Comparison of ENCODE assay signal across 11 cellular contexts in genomic region chr17:44216173-44216572, GRCh38. TPM values are rescaled to one million over a fixed set of nuclear protein-coding genes. Genes with fewer than 3 reads are reported as not detected.
DNase-seq lines count a peak whose midpoint lies in the region; ATAC-seq lines count a peak whose summit lies in the region.
"Had no signal": no experiment of that assay in that cellular context is flagged by ENCODE, and none has a peak within 500 bp of the region (broad histone marks: within the 10 kb centered on the region; RNA-seq: fewer than 3 reads in every experiment).

No MANE protein-coding gene starts in this region.

- CTCF ChIA-PET in activated naive CD4-positive, alpha-beta T cell treated with anti-CD3 and anti-CD28 coated beads for 36 hours (lab: Charles Lee) = interaction anchor here (0.6 to 2.8 kb wide), 11 partner anchors 10 to 136 kb away, joined by 3 to 9 read pairs (median 4); partner anchors contain the start of genes GRN and SLC25A39

- peak; percentile 78 for DNase-seq in activated naive CD4-positive, alpha-beta T cell treated with anti-CD3 and anti-CD28 coated beads for 36 hours
- no peak for DNase-seq in activated naive CD4-positive, alpha-beta T cell treated with anti-CD3 and anti-CD28 coated beads, Interleukin-2, amount 50 U/mL, for 16 hours
- peak; percentile 73 for DNase-seq in NAMALWA (ENCODE audit: low spot score)
- no peak for DNase-seq in neuronal stem cell (ENCODE audit: low spot score)
- no peak for DNase-seq in A172 (ENCODE audit: low spot score)
- DNase-seq: heart right ventricle, NCI-H187 treated with DMSO at 0.1 percent for 48 hours had no signal

- H3K4ac ChIP-seq in neuronal stem cell (ENCODE audit: low read length) = no peak overlapping the region

- H3K36me3 Mint-ChIP-seq in activated naive CD4-positive, alpha-beta T cell treated with anti-CD3 and anti-CD28 coated beads for 36 hours (ENCODE audit: low read depth) = peaks cover 48% of the 10 kb centered on the region
- peaks cover 14% of the 10 kb centered on the region for H3K36me3 Mint-ChIP-seq in activated naive CD8-positive, alpha-beta T cell

- peak overlapping the region; percentile 94 for H3K4me3 Mint-ChIP-seq in activated naive CD4-positive, alpha-beta T cell treated with anti-CD3 and anti-CD28 coated beads for 36 hours
- H3K4me3 Mint-ChIP-seq in activated naive CD8-positive, alpha-beta T cell = peak overlapping the region; percentile 94

- no peak overlapping the region for H2AFZ ChIP-seq in neuronal stem cell (ENCODE audit: low read length)

- no peak overlapping the region for H2BK15ac ChIP-seq in neuronal stem cell (ENCODE audit: low read length)

- H2BK120ac ChIP-seq in neuronal stem cell (ENCODE audit: low read depth, low read length) = no peak overlapping the region

- no peak overlapping the region for H2BK5ac ChIP-seq in neuronal stem cell (ENCODE audit: low read length)

- no peak for ATAC-seq in HG02840 (IDR thresholded peaks at IDR 0.05; ENCODE audit: low FRiP score, unreplicated experiment)
- ATAC-seq: heart right ventricle had no signal

- no peak overlapping the region for H2BK12ac ChIP-seq in neuronal stem cell (ENCODE audit: low read length)

- H3K27me3 Mint-ChIP-seq in activated naive CD4-positive, alpha-beta T cell treated with anti-CD3 and anti-CD28 coated beads for 36 hours (ENCODE audit: low read depth) = no peaks in the 10 kb centered on the region
- no peaks in the 10 kb centered on the region for H3K27me3 Mint-ChIP-seq in activated naive CD8-positive, alpha-beta T cell

- peaks cover 46% of the 10 kb centered on the region for H3K36me3 ChIP-seq in thymus (ENCODE audit: control insufficient read depth, insufficient read depth)
- H3K36me3 ChIP-seq in neuronal stem cell (replicated peaks in 1 of 2; ENCODE audit: control insufficient read depth in 2 of 2, insufficient read depth in 2 of 2, low read length in 2 of 2) = peaks cover 37 to 65% of the 10 kb centered on the region in 2 donors

- H3K27ac ChIP-seq in thymus (ENCODE audit: low read depth) (peak overlapping the region; percentile 90), neuronal stem cell (replicated peaks; ENCODE audit: low read length) (no peak overlapping the region)

- H3K23ac ChIP-seq in neuronal stem cell (ENCODE audit: low read depth, low read length, poor library complexity) = no peak overlapping the region

- H3K4me1 Mint-ChIP-seq in activated naive CD4-positive, alpha-beta T cell treated with anti-CD3 and anti-CD28 coated beads for 36 hours (ENCODE audit: low read depth) = peaks cover 52% of the 10 kb centered on the region
- H3K4me1 Mint-ChIP-seq in activated naive CD8-positive, alpha-beta T cell (ENCODE audit: low read depth) = peaks cover 52% of the 10 kb centered on the region

- H4K8ac ChIP-seq in neuronal stem cell (ENCODE audit: low read depth, low read length) = no peak overlapping the region

- H3K4me3 ChIP-seq in thymus (ENCODE audit: low read length) (peak overlapping the region; percentile 91), neuronal stem cell (ENCODE audit: low read length in 2 of 2) (no peak overlapping the region)
- H3K4me3 ChIP-seq: heart right ventricle had no signal

- H2AK5ac ChIP-seq in neuronal stem cell (ENCODE audit: low read depth, low read length) = no peak overlapping the region

- peaks cover 12% of the 10 kb centered on the region for H3K79me1 ChIP-seq in neuronal stem cell (ENCODE audit: low read depth, low read length)

- no peaks in the 10 kb centered on the region for H3K9me3 Mint-ChIP-seq in activated naive CD4-positive, alpha-beta T cell treated with anti-CD3 and anti-CD28 coated beads for 36 hours
- H3K9me3 Mint-ChIP-seq in activated naive CD8-positive, alpha-beta T cell (ENCODE audit: low read depth) = no peaks in the 10 kb centered on the region

- peak overlapping the region; percentile 96 for H3K27ac Mint-ChIP-seq in activated naive CD4-positive, alpha-beta T cell treated with anti-CD3 and anti-CD28 coated beads for 36 hours
- peak overlapping the region; percentile 99 for H3K27ac Mint-ChIP-seq in activated naive CD8-positive, alpha-beta T cell

- H3K4me1 ChIP-seq in thymus (ENCODE audit: control insufficient read depth, insufficient read depth, low read length) (peaks cover 25% of the 10 kb centered on the region), neuronal stem cell (ENCODE audit: control insufficient read depth in 2 of 2, insufficient read depth in 1 of 2, low read depth in 1 of 2, low read length in 2 of 2) (peaks cover 5 to 6% of the 10 kb centered on the region in 2 donors)

- H3K27me3 ChIP-seq in thymus (ENCODE audit: control insufficient read depth, insufficient read depth) (no peaks in the 10 kb centered on the region), neuronal stem cell (ENCODE audit: control insufficient read depth in 3 of 3, insufficient read depth in 3 of 3, low read depth in 1 of 3, low read length in 3 of 3) (no peaks in the 10 kb centered on the region)
- H3K27me3 ChIP-seq: heart right ventricle had no signal

- intact Hi-C loops in activated naive CD4-positive, alpha-beta T cell treated with anti-CD3 and anti-CD28 coated beads for 36 hours (cut with micrococcal nuclease) = loop anchor here (1.0 to 10.0 kb wide), 4 partner anchors 30 to 1009 kb away; partner anchors contain the start of genes FMNL1, GPATCH8, HROB and TMUB2

- H3K14ac ChIP-seq in neuronal stem cell (ENCODE audit: low read length) = no peak overlapping the region

- H3K18ac ChIP-seq in neuronal stem cell (ENCODE audit: low read length) = no peak overlapping the region

- H3K9ac ChIP-seq in neuronal stem cell (ENCODE audit: low read depth, low read length, poor library complexity) = no peak overlapping the region

- H3K4me2 ChIP-seq in neuronal stem cell (ENCODE audit: insufficient read depth, low read length, poor library complexity, severe bottlenecking) = no peak overlapping the region

- WGBS in thymus = 36% methylated on average over 5 of the region's 5 CpGs
- WGBS in neuronal stem cell (ENCODE audit: extremely low coverage in 2 of 2, insufficient read length in 2 of 2, insufficient replicate concordance in 1 of 2), 2 donors = no CpG with 5 or more reads among the region's 5 CpGs

- H3K9me3 ChIP-seq in thymus (ENCODE audit: control insufficient read depth) (no peaks in the 10 kb centered on the region), neuronal stem cell (replicated peaks in 1 of 2; ENCODE audit: control insufficient read depth in 2 of 2, insufficient read depth in 1 of 2, low read depth in 1 of 2, low read length in 2 of 2) (no peaks in the 10 kb centered on the region)
- H3K9me3 ChIP-seq: heart right ventricle had no signal

- no peak overlapping the region for H4K91ac ChIP-seq in neuronal stem cell (ENCODE audit: low read depth, low read length, poor library complexity)

RNA-seq across cellular contexts. Expression of gene UBTF, which starts 3.3 kb away (rescaled TPM):
- total RNA-seq in activated naive CD4-positive, alpha-beta T cell treated with anti-CD3 and anti-CD28 coated beads for 36 hours = 10 to 100 TPM; 91.8 to 92.6 TPM
- polyA plus RNA-seq in thymus = 70.1 TPM
- polyA plus RNA-seq in neuronal stem cell (2013, experiment 1 of 2) = 26.7 TPM
- 27.4 TPM for polyA plus RNA-seq in neuronal stem cell (2013, experiment 2 of 2)
- total RNA-seq in A172 (2014; rRNA removed; shearing (Covaris generic)) = 67.4 and 75.3 TPM in 2 replicates

RNA-seq across cellular contexts. Expression of gene ATXN7L3, which starts 16.5 kb away (rescaled TPM):
- total RNA-seq in activated naive CD4-positive, alpha-beta T cell treated with anti-CD3 and anti-CD28 coated beads for 36 hours = 10 to 100 TPM; 53.3 to 53.9 TPM
- 53.3 TPM for polyA plus RNA-seq in thymus
- polyA plus RNA-seq in neuronal stem cell (2013, experiment 1 of 2) = 45.0 TPM
- 44.5 TPM for polyA plus RNA-seq in neuronal stem cell (2013, experiment 2 of 2)
- 44.3 and 54.5 TPM in 2 replicates for total RNA-seq in A172 (2014; rRNA removed; shearing (Covaris generic))

RNA-seq across cellular contexts. Expression of gene TMUB2, which starts 29.4 kb away (rescaled TPM):
- 10 to 100 TPM; 21.2 to 22.9 TPM for total RNA-seq in activated naive CD4-positive, alpha-beta T cell treated with anti-CD3 and anti-CD28 coated beads for 36 hours
- 57.6 TPM for polyA plus RNA-seq in thymus
- 22.0 TPM for polyA plus RNA-seq in neuronal stem cell (2013, experiment 1 of 2)
- 22.0 TPM for polyA plus RNA-seq in neuronal stem cell (2013, experiment 2 of 2)
- total RNA-seq in A172 (2014; rRNA removed; shearing (Covaris generic)) = 32.9 and 33.7 TPM in 2 replicates

RNA-seq across cellular contexts. Expression of gene ASB16, which starts 45.7 kb away (rescaled TPM):
- under 1 TPM in 1 of 2 experiments, not detected in 1; 0.12 TPM for total RNA-seq in activated naive CD4-positive, alpha-beta T cell treated with anti-CD3 and anti-CD28 coated beads for 36 hours
- polyA plus RNA-seq in thymus = 0.14 TPM
- polyA plus RNA-seq in neuronal stem cell (2013, experiment 1 of 2) = 0.13 TPM
- polyA plus RNA-seq in neuronal stem cell (2013, experiment 2 of 2) = 0.07 TPM
- 0.29 TPM in 1 of 2 replicates, not detected in the other for total RNA-seq in A172 (2014; rRNA removed; shearing (Covaris generic))
- total RNA-seq: lung microvascular endothelial cell had no signal

RNA-seq across cellular contexts. Expression of gene SLC4A1, which starts 51.8 kb away (rescaled TPM):
- total RNA-seq in activated naive CD4-positive, alpha-beta T cell treated with anti-CD3 and anti-CD28 coated beads for 36 hours = not detected
- 0.37 TPM for polyA plus RNA-seq in thymus
- polyA plus RNA-seq in neuronal stem cell (2013, experiment 1 of 2) = 0.03 TPM
- polyA plus RNA-seq in neuronal stem cell (2013, experiment 2 of 2) = not detected
- not detected in 2 replicates for total RNA-seq in A172 (2014; rRNA removed; shearing (Covaris generic))
- total RNA-seq: lung microvascular endothelial cell had no signal

Comparison
In these comparisons a context has a peak if more than half of its experiments do, and no peak if none do; other contexts are left out.
1. DNase-seq: peak in activated naive CD4-positive, alpha-beta T cell treated with anti-CD3 and anti-CD28 coated beads for 36 hours (single experiment) and NAMALWA (single experiment); none in activated naive CD4-positive, alpha-beta T cell treated with anti-CD3 and anti-CD28 coated beads, Interleukin-2, amount 50 U/mL, for 16 hours (single experiment), neuronal stem cell (single experiment) and A172 (single experiment).